10 cellular contexts compared by ENCODE assay signal in genomic region chr22:40325315-40325714, GRCh38. TPM values are rescaled to one million over a fixed set of nuclear protein-coding genes. Genes with fewer than 3 reads are reported as not detected.
A peak's percentile ranks its signal among the peaks of the same experiment; 100 is the strongest.
DNase-seq lines count a peak whose midpoint lies in the region; ATAC-seq, FAIRE-seq and TF ChIP-seq lines count a peak whose summit lies in the region.
"Had no signal": no experiment of that assay in that cellular context is flagged by ENCODE, and none has a peak within 500 bp of the region (broad histone marks: within the 10 kb centered on the region; RNA-seq: fewer than 3 reads in every experiment).

No MANE protein-coding gene starts in this region.

- H3K27ac ChIP-seq in OCI-LY7 (ENCODE audit: low read depth, low read length, poor library complexity, severe bottlenecking): no peak overlapping the region
- H3K27ac ChIP-seq: BLaER1 treated with 17β-estradiol and CSF1 and Interleukin-3, amounts not matched to agents 10 nM and 100 nM had no signal

- CTCF ChIA-PET in activated CD4-positive, alpha-beta memory T cell treated with anti-CD3 and anti-CD28 coated beads for 36 hours (lab: Charles Lee): interaction anchor here (1.0 to 3.1 kb wide), 4 partner anchors 11 to 791 kb away, joined by 3 to 21 read pairs (median 4); partner anchors contain the start of gene TNRC6B
- CTCF ChIA-PET in OCI-LY7 (lab: Charles Lee; ENCODE audit: unreplicated experiment): no interaction called here

- peaks cover 91% of the 10 kb centered on the region for H3K4me1 Mint-ChIP-seq in activated CD4-positive, alpha-beta memory T cell treated with anti-CD3 and anti-CD28 coated beads for 36 hours (ENCODE audit: low read depth)

- H3K36me3 Mint-ChIP-seq in activated CD4-positive, alpha-beta memory T cell treated with anti-CD3 and anti-CD28 coated beads for 36 hours: peaks cover 24% of the 10 kb centered on the region

- intact Hi-C loops in activated CD4-positive, alpha-beta memory T cell treated with anti-CD3 and anti-CD28 coated beads for 36 hours (cut with micrococcal nuclease): loop anchor here (1.0 to 10.0 kb wide), 7 partner anchors 21 to 381 kb away; partner anchors contain the start of genes ADSL and TNRC6B
- intact Hi-C loops in posterior cingulate gyrus (cut with DNase I) (no loop called here), OCI-LY7 (cut with micrococcal nuclease; ENCODE audit: unreplicated experiment) (no loop called here)

- H3K9me2 ChIP-seq in OCI-LY7 (ENCODE audit: insufficient read depth, low read length): no peaks in the 10 kb centered on the region

- no peaks in the 10 kb centered on the region for H3K9me3 ChIP-seq in OCI-LY7 (ENCODE audit: low read length)
- H3K9me3 ChIP-seq: BLaER1 treated with 17β-estradiol and CSF1 and Interleukin-3, amounts not matched to agents 10 nM and 100 nM had no signal

- no peak overlapping the region for H3K4me2 ChIP-seq in OCI-LY7 (ENCODE audit: low read length)
- H3K4me2 ChIP-seq: BLaER1 treated with 17β-estradiol and CSF1 and Interleukin-3, amounts not matched to agents 10 nM and 100 nM had no signal

- no peaks in the 10 kb centered on the region for H3K9me3 Mint-ChIP-seq in activated CD4-positive, alpha-beta memory T cell treated with anti-CD3 and anti-CD28 coated beads for 36 hours

- POLR2A ChIA-PET in activated CD4-positive, alpha-beta memory T cell treated with anti-CD3 and anti-CD28 coated beads for 36 hours (lab: Charles Lee): interaction anchor here (0.7 to 1.0 kb wide), 4 partner anchors 20 to 281 kb away, joined by 3 to 4 read pairs (median 4); partner anchors contain the start of gene ADSL
- POLR2A ChIA-PET in OCI-LY7 (lab: Charles Lee): no interaction called here

- no peaks in the 10 kb centered on the region for H3K79me2 ChIP-seq in OCI-LY7 (ENCODE audit: insufficient read depth, low read depth, low read length)

- no peak overlapping the region for H3K4me3 ChIP-seq in OCI-LY7 (ENCODE audit: low read depth, low read length, poor library complexity, severe bottlenecking)
- H3K4me3 ChIP-seq: BLaER1 treated with 17β-estradiol and CSF1 and Interleukin-3, amounts not matched to agents 10 nM and 100 nM had no signal

- no peaks in the 10 kb centered on the region for H3K4me1 ChIP-seq in OCI-LY7 (ENCODE audit: insufficient read depth, low read length, poor library complexity, severe bottlenecking)

- peak overlapping the region; percentile 97 for H3K27ac Mint-ChIP-seq in activated CD4-positive, alpha-beta memory T cell treated with anti-CD3 and anti-CD28 coated beads for 36 hours

- no peaks in the 10 kb centered on the region for H4K20me1 ChIP-seq in OCI-LY7 (ENCODE audit: insufficient read depth, low read length)
- H4K20me1 ChIP-seq: BLaER1 treated with 17β-estradiol and CSF1 and Interleukin-3, amounts not matched to agents 10 nM and 100 nM had no signal

- H3K36me3 ChIP-seq in OCI-LY7 (ENCODE audit: insufficient read depth, low read length): peaks cover 42% of the 10 kb centered on the region

- DNase-seq in GM19239 (ENCODE audit: insufficient read length, low spot score): no peak
- peak; percentile 86 for DNase-seq in activated CD4-positive, alpha-beta memory T cell treated with anti-CD3 and anti-CD28 coated beads for 36 hours
- peak; percentile 41 for DNase-seq in astrocyte of the hippocampus (ENCODE audit: low read depth, low spot score)
- peak; percentile 47 to 65 for DNase-seq in stimulated activated CD4-positive, alpha-beta T cell treated with anti-CD3 and anti-CD28 coated beads, Interleukin-4, amount 100 ng/mL, for 48 hours (ENCODE audit: low read depth in 2 of 2)
- no peak for DNase-seq in posterior cingulate gyrus
- no peak for DNase-seq in NCI-H1092 treated with DMSO at 0.1 percent for 48 hours (lab: John Stamatoyannopoulos, UW)
- no peak for DNase-seq in OCI-LY7 (ENCODE audit: low spot score)
- DNase-seq: NCI-H526 had no signal

- no peaks in the 10 kb centered on the region for H3K27me3 Mint-ChIP-seq in activated CD4-positive, alpha-beta memory T cell treated with anti-CD3 and anti-CD28 coated beads for 36 hours

- ATAC-seq in GM18870 (IDR thresholded peaks at IDR 0.05; ENCODE audit: unreplicated experiment): no peak

- peak overlapping the region; percentile 74 for H3K4me3 Mint-ChIP-seq in activated CD4-positive, alpha-beta memory T cell treated with anti-CD3 and anti-CD28 coated beads for 36 hours

- BruUV-seq in OCI-LY7 (replicated peaks; lab: Mats Ljungman, UMichigan): no TSS peak

- no peak for TF ChIP-seq CTCF in OCI-LY7 (conservative IDR thresholded peaks at IDR 0.05; ENCODE audit: low read length)

- peak; percentile 14 for FAIRE-seq in GM19239 (lab: Jason Lieb, UNC)

- no peak overlapping the region for H2AFZ ChIP-seq in OCI-LY7 (ENCODE audit: low read length)

RNA-seq across cellular contexts. Expression of gene ADSL, which starts 21.0 kb away (rescaled TPM):
- total RNA-seq in activated CD4-positive, alpha-beta memory T cell treated with anti-CD3 and anti-CD28 coated beads for 36 hours: 100 to 1,000 TPM; 143 to 146 TPM
- total RNA-seq in OCI-LY7 (2014; rRNA removed; shearing (Covaris generic)): 117 and 141 TPM in 2 replicates
- 120 and 137 TPM in 2 replicates for total RNA-seq in OCI-LY7 (2022)

RNA-seq across cellular contexts. Expression of gene SGSM3, which starts 45.1 kb away (rescaled TPM):
- 10 to 100 TPM; 53.2 to 55.4 TPM for total RNA-seq in activated CD4-positive, alpha-beta memory T cell treated with anti-CD3 and anti-CD28 coated beads for 36 hours
- total RNA-seq in OCI-LY7 (2014; rRNA removed; shearing (Covaris generic)): 168 and 197 TPM in 2 replicates
- total RNA-seq in OCI-LY7 (2022): 130 and 144 TPM in 2 replicates

Comparison
In these comparisons a context has a peak if more than half of its experiments do, and no peak if none do; other contexts are left out.
1. DNase-seq: peak in activated CD4-positive, alpha-beta memory T cell treated with anti-CD3 and anti-CD28 coated beads for 36 hours (single experiment), astrocyte of the hippocampus (single experiment) and stimulated activated CD4-positive, alpha-beta T cell treated with anti-CD3 and anti-CD28 coated beads, Interleukin-4, amount 100 ng/mL, for 48 hours (2 of 2); none in GM19239 (single experiment), posterior cingulate gyrus (0 of 10), NCI-H1092 treated with DMSO at 0.1 percent for 48 hours (single experiment) and OCI-LY7 (single experiment).